In genomic region chr5:185095-186070, GRCh38 we compare ENCODE assay signal across 25 cellular contexts. TPM values are rescaled to one million over a fixed set of nuclear protein-coding genes. Genes with fewer than 3 reads are reported as not detected.
DNase-seq lines count a peak whose midpoint lies in the region; ATAC-seq, FAIRE-seq and TF ChIP-seq lines count a peak whose summit lies in the region.
"Had no signal": no experiment of that assay in that cellular context is flagged by ENCODE, and none has a peak within 500 bp of the region (broad histone marks: within the 10 kb centered on the region; RNA-seq: fewer than 3 reads in every experiment).

No MANE protein-coding gene starts in this region.

- H2BK120ac ChIP-seq in mesenchymal stem cell (ENCODE audit: low read depth, low read length) = no peak overlapping the region

- TF ChIP-seq POLR2A in spleen (IDR thresholded peaks at IDR 0.05) (no peak), GM12891 (IDR thresholded peaks at IDR 0.05; ENCODE audit: low read depth, low read length) (no peak)

- H3K36me3 Mint-ChIP-seq in natural killer cell treated with Interleukin-12 subunit alpha and Interleukin-12 subunit beta and Interleukin-15 and Interleukin-18, amount 100 ng/mL, for 72 hours = no peaks in the 10 kb centered on the region
- no peaks in the 10 kb centered on the region for H3K36me3 Mint-ChIP-seq in natural killer cell
- H3K36me3 Mint-ChIP-seq in chondrocyte (ENCODE audit: low read depth) = no peaks in the 10 kb centered on the region
- H3K36me3 Mint-ChIP-seq: IgD-negative memory B cell had no signal

- ATAC-seq in natural killer cell treated with Interleukin-12 subunit alpha and Interleukin-12 subunit beta and Interleukin-15 and Interleukin-18, amount 100 ng/mL, for 72 hours = no peak
- ATAC-seq in natural killer cell = no peak

- no peak overlapping the region for H2BK15ac ChIP-seq in mesenchymal stem cell (ENCODE audit: low read depth, poor library complexity, severe bottlenecking)

- 62% methylated on average over 21 of the region's 21 CpGs for WGBS in mesenchymal stem cell
- 77 to 86% (median 84%) methylated on average over 19 to 21 of the region's 21 CpGs for WGBS in spleen, 5 donors

- no peaks in the 10 kb centered on the region for H3K36me3 ChIP-seq in mesenchymal stem cell (ENCODE audit: control insufficient read depth in 1 of 2, insufficient read depth in 2 of 2, low read depth in 1 of 2, low read length in 2 of 2)
- H3K36me3 ChIP-seq in spleen = no peaks in the 10 kb centered on the region
- H3K36me3 ChIP-seq: MG63 had no signal

- H3K4ac ChIP-seq in mesenchymal stem cell (ENCODE audit: low read depth in 1 of 2, low read length in 2 of 2) = no peak overlapping the region

- peak; percentile 47 for DNase-seq in natural killer cell treated with Interleukin-12 subunit alpha and Interleukin-12 subunit beta and Interleukin-15 and Interleukin-18, amount 100 ng/mL, for 72 hours (ENCODE audit: low spot score)
- DNase-seq in natural killer cell = no peak
- peak; percentile 79 for DNase-seq in chondrocyte (ENCODE audit: low spot score)
- DNase-seq in mesenchymal stem cell = peak; percentile 80
- DNase-seq in spleen = peak; percentile 74
- DNase-seq in HPDE6-E6E7 (ENCODE audit: extremely low spot score) = no peak
- DNase-seq in stimulated activated CD4-positive, alpha-beta T cell treated with anti-CD3 and anti-CD28 coated beads, Interleukin-12 subunit alpha, Interleukin-12 subunit beta, amount 100 ng/mL, for 4 hours = no peak
- no peak for DNase-seq in GM12891 (ENCODE audit: insufficient read length, low spot score)
- DNase-seq: C1 segment of cervical spinal cord, Karpas-422, NCI-H1048, NCI-H1436, NCI-H1930, NCI-H345, NCI-H524 treated with DMSO at 0.1 percent for 48 hours, SIG-M5 had no signal

- no peaks in the 10 kb centered on the region for H3K9me3 ChIP-seq in mesenchymal stem cell (ENCODE audit: control insufficient read depth, low read length)
- no peaks in the 10 kb centered on the region for H3K9me3 ChIP-seq in spleen
- H3K9me3 ChIP-seq: MG63 had no signal

- H2AFZ ChIP-seq in mesenchymal stem cell (ENCODE audit: low read depth, low read length) = no peak overlapping the region

- H3K27me3 Mint-ChIP-seq in natural killer cell treated with Interleukin-12 subunit alpha and Interleukin-12 subunit beta and Interleukin-15 and Interleukin-18, amount 100 ng/mL, for 72 hours = peaks cover 0 to 3% of the 10 kb centered on the region in 2 donors
- H3K27me3 Mint-ChIP-seq in natural killer cell (ENCODE audit: low read depth in 2 of 2) = peaks cover 0 to 7% of the 10 kb centered on the region in 2 donors
- no peaks in the 10 kb centered on the region for H3K27me3 Mint-ChIP-seq in chondrocyte (ENCODE audit: low read depth)

- H3K14ac ChIP-seq in mesenchymal stem cell (ENCODE audit: low read length in 2 of 2) = no peak overlapping the region

- H4K91ac ChIP-seq in mesenchymal stem cell (ENCODE audit: low read length) = no peak overlapping the region

- no peak overlapping the region for H3K9ac ChIP-seq in mesenchymal stem cell (ENCODE audit: low read length)

- no peaks in the 10 kb centered on the region for H3K79me1 ChIP-seq in mesenchymal stem cell (replicated peaks; ENCODE audit: low read length, poor library complexity, severe bottlenecking)

- H3K23ac ChIP-seq in mesenchymal stem cell (ENCODE audit: low read length in 2 of 2) = peak overlapping the region in 1 of 2 experiments; percentile 27

- H3K18ac ChIP-seq in mesenchymal stem cell (ENCODE audit: low read depth in 1 of 2, low read length in 2 of 2) = no peak overlapping the region

- H3K27me3 ChIP-seq in mesenchymal stem cell (ENCODE audit: control insufficient read depth in 1 of 2, insufficient read depth in 1 of 2, low read length in 2 of 2) (peaks cover 0 to 30% of the 10 kb centered on the region in 2 experiments), spleen (replicated peaks in 1 of 7) (peaks cover 0 to 31% (median 0%) of the 10 kb centered on the region in 7 donors)
- H3K27me3 ChIP-seq: MG63 had no signal

- H3K4me2 ChIP-seq in mesenchymal stem cell (ENCODE audit: low read length, poor library complexity, severe bottlenecking) = no peak overlapping the region

- peaks cover 0 to 7% of the 10 kb centered on the region in 2 donors for H3K4me1 Mint-ChIP-seq in natural killer cell treated with Interleukin-12 subunit alpha and Interleukin-12 subunit beta and Interleukin-15 and Interleukin-18, amount 100 ng/mL, for 72 hours (ENCODE audit: low read depth in 2 of 2)
- peaks cover 8 to 10% of the 10 kb centered on the region in 2 donors for H3K4me1 Mint-ChIP-seq in natural killer cell
- peaks cover 13% of the 10 kb centered on the region for H3K4me1 Mint-ChIP-seq in chondrocyte (ENCODE audit: low read depth)

- no peak overlapping the region for H2BK12ac ChIP-seq in mesenchymal stem cell (ENCODE audit: low read length in 2 of 2)

- no peaks in the 10 kb centered on the region for H3K9me3 Mint-ChIP-seq in natural killer cell treated with Interleukin-12 subunit alpha and Interleukin-12 subunit beta and Interleukin-15 and Interleukin-18, amount 100 ng/mL, for 72 hours
- H3K9me3 Mint-ChIP-seq in natural killer cell (no peaks in the 10 kb centered on the region), chondrocyte (ENCODE audit: low read depth) (no peaks in the 10 kb centered on the region)
- H3K9me3 Mint-ChIP-seq: IgD-negative memory B cell had no signal

- H4K8ac ChIP-seq in mesenchymal stem cell (ENCODE audit: low read length) = no peak overlapping the region

- H2AK5ac ChIP-seq in mesenchymal stem cell (ENCODE audit: low read length, severe bottlenecking) = no peak overlapping the region

- H3K4me1 ChIP-seq in mesenchymal stem cell (ENCODE audit: control insufficient read depth, insufficient read depth, low read depth, low read length) = peaks cover 10% of the 10 kb centered on the region
- peaks cover 0 to 14% (median 11%) of the 10 kb centered on the region in 6 donors for H3K4me1 ChIP-seq in spleen

- FAIRE-seq in GM12891 (lab: Jason Lieb, UNC) = no peak
- FAIRE-seq: D721Med, GM12892, GM18507 had no signal

- H3K27ac Mint-ChIP-seq in natural killer cell treated with Interleukin-12 subunit alpha and Interleukin-12 subunit beta and Interleukin-15 and Interleukin-18, amount 100 ng/mL, for 72 hours = no peak overlapping the region
- H3K27ac Mint-ChIP-seq in natural killer cell (no peak overlapping the region), chondrocyte (ENCODE audit: unreplicated experiment) (no peak overlapping the region)
- H3K27ac Mint-ChIP-seq: IgD-negative memory B cell had no signal

- no peak overlapping the region for H2BK5ac ChIP-seq in mesenchymal stem cell (ENCODE audit: low read depth, low read length, poor library complexity, severe bottlenecking)

- intact Hi-C loops in natural killer cell (cut with micrococcal nuclease) = no loop called here
- intact Hi-C loops in spleen (cut with DNase I; ENCODE audit: low total_unique reads) = no loop called here

- H3K4me3 Mint-ChIP-seq in natural killer cell treated with Interleukin-12 subunit alpha and Interleukin-12 subunit beta and Interleukin-15 and Interleukin-18, amount 100 ng/mL, for 72 hours = no peak overlapping the region
- H3K4me3 Mint-ChIP-seq in natural killer cell (no peak overlapping the region), chondrocyte (ENCODE audit: unreplicated experiment) (no peak overlapping the region)

- no peak overlapping the region for H3K27ac ChIP-seq in mesenchymal stem cell (ENCODE audit: low read length, poor library complexity, severe bottlenecking)
- no peak overlapping the region for H3K27ac ChIP-seq in spleen

- no peak overlapping the region for H3K4me3 ChIP-seq in mesenchymal stem cell (ENCODE audit: insufficient read depth in 1 of 2, low read depth in 1 of 2, low read length in 2 of 2)
- H3K4me3 ChIP-seq in spleen = no peak overlapping the region
- H3K4me3 ChIP-seq: MG63 had no signal

- TF ChIP-seq CTCF in natural killer cell (IDR thresholded peaks at IDR 0.05) (no peak), chondrocyte (IDR thresholded peaks at IDR 0.05) (no peak), spleen (IDR thresholded peaks at IDR 0.05 in 8 of 11, conservative IDR thresholded peaks at IDR 0.05 in 3 of 11) (no peak)

TF ChIP-seq in GM12891, 5 proteins besides CTCF, POLR2A, EP300 and RAD21:
- no peak for TF ChIP-seq TAF1 (IDR thresholded peaks at IDR 0.05; ENCODE audit: low read depth, low read length)
- TF ChIP-seq POLR2AphosphoS5 (IDR thresholded peaks at IDR 0.05; ENCODE audit: low read depth, low read length) = no peak
- TF ChIP-seq POU2F2 (IDR thresholded peaks at IDR 0.05; ENCODE audit: low read depth, low read length) = no peak
- TF ChIP-seq PAX5 (IDR thresholded peaks at IDR 0.05; ENCODE audit: insufficient read depth, low read length, severe bottlenecking) = no peak
- TF ChIP-seq SPI1 (IDR thresholded peaks at IDR 0.05; ENCODE audit: low read depth, low read length) = no peak

RNA-seq across cellular contexts. Expression of gene LRRC14B, which starts 5.9 kb away (rescaled TPM):
- not detected for total RNA-seq in natural killer cell treated with Interleukin-12 subunit alpha and Interleukin-12 subunit beta and Interleukin-15 and Interleukin-18, amount 100 ng/mL, for 72 hours
- total RNA-seq in natural killer cell (not detected), chondrocyte (not detected in 3 replicates), spleen (not detected)
- not detected for polyA plus RNA-seq in mesenchymal stem cell (2013, experiment 1 of 2)
- not detected for polyA plus RNA-seq in mesenchymal stem cell (2013, experiment 2 of 2)
- polyA plus RNA-seq in spleen = under 1 TPM in 1 of 3 donors, not detected in 2; 0.10 TPM
- polyA plus RNA-seq in GM12891 (2012; ENCODE audit: low read depth, missing spikeins) = 0.10 TPM
- total RNA-seq: A673, H4, HT1080, RPMI7951 had no signal
- polyA plus RNA-seq: IgD-negative memory B cell had no signal

RNA-seq across cellular contexts. Expression of gene CCDC127, which starts 32.6 kb away (rescaled TPM):
- total RNA-seq in natural killer cell treated with Interleukin-12 subunit alpha and Interleukin-12 subunit beta and Interleukin-15 and Interleukin-18, amount 100 ng/mL, for 72 hours = 1 to 10 TPM; 4.3 to 9.1 TPM
- total RNA-seq in natural killer cell = 1 to 10 TPM; 4.4 to 6.2 (median 5.4) TPM
- 8.0 to 10.4 TPM (median 9.6 TPM) in 3 replicates for total RNA-seq in chondrocyte
- polyA plus RNA-seq in mesenchymal stem cell (2013, experiment 1 of 2) = 3.9 TPM
- polyA plus RNA-seq in mesenchymal stem cell (2013, experiment 2 of 2) = 3.8 TPM
- total RNA-seq in spleen = 1 to 10 TPM; 2.8 to 8.9 (median 5.7) TPM
- 1 to 10 TPM; 1.2 to 2.6 (median 1.8) TPM for polyA plus RNA-seq in spleen
- 1.5 TPM for polyA plus RNA-seq in GM12891 (2012; ENCODE audit: low read depth, missing spikeins)

RNA-seq across cellular contexts. Expression of gene SDHA, which starts 32.7 kb away (rescaled TPM):
- total RNA-seq in natural killer cell treated with Interleukin-12 subunit alpha and Interleukin-12 subunit beta and Interleukin-15 and Interleukin-18, amount 100 ng/mL, for 72 hours = 100 to 1,000 TPM; 121 to 130 TPM
- total RNA-seq in natural killer cell = 100 to 1,000 TPM; 173 to 183 (median 173) TPM
- total RNA-seq in chondrocyte = 79.7 to 95.5 TPM (median 81.5 TPM) in 3 replicates
- polyA plus RNA-seq in mesenchymal stem cell (2013, experiment 1 of 2) = 101 TPM
- 110 TPM for polyA plus RNA-seq in mesenchymal stem cell (2013, experiment 2 of 2)
- 100 to 1,000 TPM in 6 of 7 donors, 10 to 100 TPM in 1; 91.9 to 135 (median 122) TPM for total RNA-seq in spleen
- polyA plus RNA-seq in spleen = 10 to 100 TPM; 58.6 to 86.0 (median 62.3) TPM
- polyA plus RNA-seq in GM12891 (2012; ENCODE audit: low read depth, missing spikeins) = 133 TPM

Comparison
In these comparisons a context has a peak if more than half of its experiments do, and no peak if none do; other contexts are left out.
1. DNase-seq: peak in natural killer cell treated with Interleukin-12 subunit alpha and Interleukin-12 subunit beta and Interleukin-15 and Interleukin-18, amount 100 ng/mL, for 72 hours (single experiment), chondrocyte (single experiment), mesenchymal stem cell (single experiment) and spleen (single experiment); none in natural killer cell (single experiment), HPDE6-E6E7 (single experiment), stimulated activated CD4-positive, alpha-beta T cell treated with anti-CD3 and anti-CD28 coated beads, Interleukin-12 subunit alpha, Interleukin-12 subunit beta, amount 100 ng/mL, for 4 hours (single experiment) and GM12891 (single experiment).